2 cellular contexts compared by ENCODE assay signal in the genomic region with DNA sequence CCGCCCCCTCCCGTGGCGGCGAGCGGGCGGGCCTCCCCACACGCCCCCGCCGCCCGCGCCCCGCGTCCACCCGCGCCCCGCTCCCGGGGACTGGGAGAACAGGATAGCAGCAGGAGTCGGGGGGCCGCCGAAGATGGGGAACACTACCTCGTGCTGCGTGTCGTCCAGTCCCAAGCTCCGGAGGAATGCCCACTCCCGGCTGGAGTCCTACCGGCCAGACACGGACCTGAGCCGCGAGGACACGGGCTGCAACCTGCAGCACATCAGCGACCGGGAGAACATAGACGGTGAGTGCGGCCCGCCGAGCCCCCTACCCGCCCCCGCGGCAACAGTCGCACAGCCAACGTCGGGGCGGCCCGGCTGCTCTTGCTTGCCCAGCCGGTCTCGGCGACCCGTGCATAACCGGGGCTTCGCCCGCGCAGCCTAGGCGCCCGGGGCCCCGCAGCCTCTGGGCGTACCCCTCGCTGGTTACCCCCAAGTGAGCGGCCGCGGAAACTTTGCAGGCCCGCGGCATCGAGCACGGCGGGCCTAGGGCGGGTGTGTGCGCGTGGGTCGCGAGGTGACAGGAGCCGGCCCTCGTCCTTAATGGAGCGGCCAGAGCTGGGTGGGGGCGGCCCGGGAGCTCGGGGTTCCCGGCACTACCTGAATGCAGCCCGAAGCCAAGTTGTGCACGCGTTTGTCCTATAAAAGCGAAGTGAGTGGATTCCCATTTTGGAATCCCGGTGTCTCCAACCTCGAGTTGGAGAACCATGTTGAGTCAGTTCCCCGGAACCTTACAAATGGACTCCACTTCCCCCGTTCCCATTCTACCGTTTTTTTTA.
TF ChIP-seq lines count a peak whose summit lies in the region.

No MANE protein-coding gene starts in this region.

TF ChIP-seq in SK-N-SH, 30 proteins besides CTCF, POLR2A, EP300 and RAD21:
- TF ChIP-seq, protein P1, sequence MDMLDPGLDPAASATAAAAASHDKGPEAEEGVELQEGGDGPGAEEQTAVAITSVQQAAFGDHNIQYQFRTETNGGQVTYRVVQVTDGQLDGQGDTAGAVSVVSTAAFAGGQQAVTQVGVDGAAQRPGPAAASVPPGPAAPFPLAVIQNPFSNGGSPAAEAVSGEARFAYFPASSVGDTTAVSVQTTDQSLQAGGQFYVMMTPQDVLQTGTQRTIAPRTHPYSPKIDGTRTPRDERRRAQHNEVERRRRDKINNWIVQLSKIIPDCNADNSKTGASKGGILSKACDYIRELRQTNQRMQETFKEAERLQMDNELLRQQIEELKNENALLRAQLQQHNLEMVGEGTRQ (IDR thresholded peaks at IDR 0.05; ENCODE audit: borderline replicate concordance, low read depth, low read length), result no peak
- TF ChIP-seq SMC3 (IDR thresholded peaks at IDR 0.05; ENCODE audit: low read depth, low read length), result no peak
- TF ChIP-seq FOXM1 (IDR thresholded peaks at IDR 0.05; ENCODE audit: low read depth), result no peak
- TF ChIP-seq GATA2 (CRISPR knock-in tag; IDR thresholded peaks at IDR 0.05), result no peak
- 0 out of 2 replicates have a peak, but pooled peaks have one; percentile 31 for TF ChIP-seq FOXJ3 (CRISPR knock-in tag; IDR thresholded peaks at IDR 0.05)
- TF ChIP-seq, protein P2, sequence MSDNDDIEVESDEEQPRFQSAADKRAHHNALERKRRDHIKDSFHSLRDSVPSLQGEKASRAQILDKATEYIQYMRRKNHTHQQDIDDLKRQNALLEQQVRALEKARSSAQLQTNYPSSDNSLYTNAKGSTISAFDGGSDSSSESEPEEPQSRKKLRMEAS (IDR thresholded peaks at IDR 0.05; ENCODE audit: low read depth), result no peak
- TF ChIP-seq ZBTB33 (IDR thresholded peaks at IDR 0.05; ENCODE audit: borderline replicate concordance, low read depth), result no peak
- TF ChIP-seq, protein P3, sequence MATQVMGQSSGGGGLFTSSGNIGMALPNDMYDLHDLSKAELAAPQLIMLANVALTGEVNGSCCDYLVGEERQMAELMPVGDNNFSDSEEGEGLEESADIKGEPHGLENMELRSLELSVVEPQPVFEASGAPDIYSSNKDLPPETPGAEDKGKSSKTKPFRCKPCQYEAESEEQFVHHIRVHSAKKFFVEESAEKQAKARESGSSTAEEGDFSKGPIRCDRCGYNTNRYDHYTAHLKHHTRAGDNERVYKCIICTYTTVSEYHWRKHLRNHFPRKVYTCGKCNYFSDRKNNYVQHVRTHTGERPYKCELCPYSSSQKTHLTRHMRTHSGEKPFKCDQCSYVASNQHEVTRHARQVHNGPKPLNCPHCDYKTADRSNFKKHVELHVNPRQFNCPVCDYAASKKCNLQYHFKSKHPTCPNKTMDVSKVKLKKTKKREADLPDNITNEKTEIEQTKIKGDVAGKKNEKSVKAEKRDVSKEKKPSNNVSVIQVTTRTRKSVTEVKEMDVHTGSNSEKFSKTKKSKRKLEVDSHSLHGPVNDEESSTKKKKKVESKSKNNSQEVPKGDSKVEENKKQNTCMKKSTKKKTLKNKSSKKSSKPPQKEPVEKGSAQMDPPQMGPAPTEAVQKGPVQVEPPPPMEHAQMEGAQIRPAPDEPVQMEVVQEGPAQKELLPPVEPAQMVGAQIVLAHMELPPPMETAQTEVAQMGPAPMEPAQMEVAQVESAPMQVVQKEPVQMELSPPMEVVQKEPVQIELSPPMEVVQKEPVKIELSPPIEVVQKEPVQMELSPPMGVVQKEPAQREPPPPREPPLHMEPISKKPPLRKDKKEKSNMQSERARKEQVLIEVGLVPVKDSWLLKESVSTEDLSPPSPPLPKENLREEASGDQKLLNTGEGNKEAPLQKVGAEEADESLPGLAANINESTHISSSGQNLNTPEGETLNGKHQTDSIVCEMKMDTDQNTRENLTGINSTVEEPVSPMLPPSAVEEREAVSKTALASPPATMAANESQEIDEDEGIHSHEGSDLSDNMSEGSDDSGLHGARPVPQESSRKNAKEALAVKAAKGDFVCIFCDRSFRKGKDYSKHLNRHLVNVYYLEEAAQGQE (IDR thresholded peaks at IDR 0.05; ENCODE audit: low read depth, low read length), result no peak

TF ChIP-seq in K562, 482 proteins besides CTCF, POLR2A, EP300 and RAD21 (continues in another document):
- TF ChIP-seq SIN3A (IDR thresholded peaks at IDR 0.05; ENCODE audit: borderline replicate concordance in 2 of 2, control insufficient read depth in 1 of 2, low read depth in 2 of 2, low read length in 2 of 2) (peak in 1 of 2 experiments; percentile 50; a peak in 1 of 4 replicates), ZNF583 (CRISPR knock-in tag; IDR thresholded peaks at IDR 0.05) (no peak), CGGBP1 (CRISPR knock-in tag; IDR thresholded peaks at IDR 0.05) (no peak), NCOR1 (IDR thresholded peaks at IDR 0.05) (no peak), PYGO2 (tag; IDR thresholded peaks at IDR 0.05) (no peak), ZBTB7A (IDR thresholded peaks at IDR 0.05; ENCODE audit: borderline replicate concordance, control insufficient read depth, low read depth, low read length) (peak; percentile 59; the same call in 1 of the 2 replicates), FIP1L1 (IDR thresholded peaks at IDR 0.05; ENCODE audit: low read depth, low read length, poor library complexity, severe bottlenecking) (peak; percentile 69), AFF4 (CRISPR knock-in tag; IDR thresholded peaks at IDR 0.05) (peak; percentile 55; the same call in 1 of the 2 replicates), TEAD4 (IDR thresholded peaks at IDR 0.05; ENCODE audit: low read length) (0 out of 2 replicates have a peak, but pooled peaks have one; percentile 12), TEAD4 (CRISPR knock-in tag; IDR thresholded peaks at IDR 0.05; ENCODE audit: borderline replicate concordance) (no peak), CBX1 (IDR thresholded peaks at IDR 0.05; ENCODE audit: low read depth) (peak; percentile 45; the same call in 1 of the 2 replicates), BRCA1 (IDR thresholded peaks at IDR 0.05) (no peak), BRCA1 (CRISPR knock-in tag; IDR thresholded peaks at IDR 0.05) (no peak), NCOA1 (IDR thresholded peaks at IDR 0.05; ENCODE audit: low read depth) (no peak), CBX5 (IDR thresholded peaks at IDR 0.05; ENCODE audit: borderline replicate concordance, low read depth) (no peak), ZNF134 (CRISPR knock-in tag; conservative IDR thresholded peaks at IDR 0.05) (no peak), BDP1 (IDR thresholded peaks at IDR 0.05; ENCODE audit: insufficient read depth, insufficient read length) (no peak), ATF1 (CRISPR knock-in tag; IDR thresholded peaks at IDR 0.05) (no peak), ATF1 (tag; IDR thresholded peaks at IDR 0.05) (peak; percentile 34; the same call in 1 of the 2 replicates), ZFX (CRISPR knock-in tag; IDR thresholded peaks at IDR 0.05) (peak; percentile 57), RB1 (IDR thresholded peaks at IDR 0.05; ENCODE audit: low read depth) (0 out of 2 replicates have a peak, but pooled peaks have one; percentile 9), RBFOX2 (IDR thresholded peaks at IDR 0.05; ENCODE audit: low read depth, low read length) (peak; percentile 64), FOXP1 (CRISPR knock-in tag; IDR thresholded peaks at IDR 0.05) (0 out of 2 replicates have a peak, but pooled peaks have one; percentile 38), CREB1 (IDR thresholded peaks at IDR 0.05) (no peak), CREB1 (CRISPR knock-in tag; IDR thresholded peaks at IDR 0.05) (0 out of 2 replicates have a peak, but pooled peaks have one; percentile 29), CCNT2 (IDR thresholded peaks at IDR 0.05; ENCODE audit: borderline replicate concordance, extremely low read depth, insufficient read length, low read depth, low read length) (peak; percentile 33)
- TF ChIP-seq, protein P4, sequence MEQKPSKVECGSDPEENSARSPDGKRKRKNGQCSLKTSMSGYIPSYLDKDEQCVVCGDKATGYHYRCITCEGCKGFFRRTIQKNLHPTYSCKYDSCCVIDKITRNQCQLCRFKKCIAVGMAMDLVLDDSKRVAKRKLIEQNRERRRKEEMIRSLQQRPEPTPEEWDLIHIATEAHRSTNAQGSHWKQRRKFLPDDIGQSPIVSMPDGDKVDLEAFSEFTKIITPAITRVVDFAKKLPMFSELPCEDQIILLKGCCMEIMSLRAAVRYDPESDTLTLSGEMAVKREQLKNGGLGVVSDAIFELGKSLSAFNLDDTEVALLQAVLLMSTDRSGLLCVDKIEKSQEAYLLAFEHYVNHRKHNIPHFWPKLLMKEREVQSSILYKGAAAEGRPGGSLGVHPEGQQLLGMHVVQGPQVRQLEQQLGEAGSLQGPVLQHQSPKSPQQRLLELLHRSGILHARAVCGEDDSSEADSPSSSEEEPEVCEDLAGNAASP (IDR thresholded peaks at IDR 0.05), result no peak
- TF ChIP-seq, protein P5, sequence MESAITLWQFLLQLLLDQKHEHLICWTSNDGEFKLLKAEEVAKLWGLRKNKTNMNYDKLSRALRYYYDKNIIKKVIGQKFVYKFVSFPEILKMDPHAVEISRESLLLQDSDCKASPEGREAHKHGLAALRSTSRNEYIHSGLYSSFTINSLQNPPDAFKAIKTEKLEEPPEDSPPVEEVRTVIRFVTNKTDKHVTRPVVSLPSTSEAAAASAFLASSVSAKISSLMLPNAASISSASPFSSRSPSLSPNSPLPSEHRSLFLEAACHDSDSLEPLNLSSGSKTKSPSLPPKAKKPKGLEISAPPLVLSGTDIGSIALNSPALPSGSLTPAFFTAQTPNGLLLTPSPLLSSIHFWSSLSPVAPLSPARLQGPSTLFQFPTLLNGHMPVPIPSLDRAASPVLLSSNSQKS (CRISPR knock-in tag; IDR thresholded peaks at IDR 0.05), result no peak
- TF ChIP-seq, protein P6, sequence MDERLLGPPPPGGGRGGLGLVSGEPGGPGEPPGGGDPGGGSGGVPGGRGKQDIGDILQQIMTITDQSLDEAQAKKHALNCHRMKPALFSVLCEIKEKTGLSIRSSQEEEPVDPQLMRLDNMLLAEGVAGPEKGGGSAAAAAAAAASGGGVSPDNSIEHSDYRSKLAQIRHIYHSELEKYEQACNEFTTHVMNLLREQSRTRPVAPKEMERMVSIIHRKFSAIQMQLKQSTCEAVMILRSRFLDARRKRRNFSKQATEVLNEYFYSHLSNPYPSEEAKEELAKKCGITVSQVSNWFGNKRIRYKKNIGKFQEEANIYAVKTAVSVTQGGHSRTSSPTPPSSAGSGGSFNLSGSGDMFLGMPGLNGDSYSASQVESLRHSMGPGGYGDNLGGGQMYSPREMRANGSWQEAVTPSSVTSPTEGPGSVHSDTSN (CRISPR knock-in tag; IDR thresholded peaks at IDR 0.05; ENCODE audit: low read depth), result no peak
- TF ChIP-seq, protein P6 (tag; conservative IDR thresholded peaks at IDR 0.05; ENCODE audit: low read depth), result no peak
- TF ChIP-seq, protein P7, sequence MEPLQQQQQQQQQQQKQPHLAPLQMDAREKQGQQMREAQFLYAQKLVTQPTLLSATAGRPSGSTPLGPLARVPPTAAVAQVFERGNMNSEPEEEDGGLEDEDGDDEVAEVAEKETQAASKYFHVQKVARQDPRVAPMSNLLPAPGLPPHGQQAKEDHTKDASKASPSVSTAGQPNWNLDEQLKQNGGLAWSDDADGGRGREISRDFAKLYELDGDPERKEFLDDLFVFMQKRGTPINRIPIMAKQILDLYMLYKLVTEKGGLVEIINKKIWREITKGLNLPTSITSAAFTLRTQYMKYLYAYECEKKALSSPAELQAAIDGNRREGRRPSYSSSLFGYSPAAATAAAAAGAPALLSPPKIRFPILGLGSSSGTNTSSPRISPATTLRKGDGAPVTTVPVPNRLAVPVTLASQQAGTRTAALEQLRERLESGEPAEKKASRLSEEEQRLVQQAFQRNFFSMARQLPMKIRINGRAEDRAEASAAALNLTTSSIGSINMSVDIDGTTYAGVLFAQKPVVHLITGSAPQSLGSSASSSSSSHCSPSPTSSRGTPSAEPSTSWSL (CRISPR knock-in tag; IDR thresholded peaks at IDR 0.05; ENCODE audit: borderline replicate concordance), result 0 out of 2 replicates have a peak, but pooled peaks have one; percentile 45
- TF ChIP-seq, protein P2 (CRISPR knock-in tag; IDR thresholded peaks at IDR 0.05), result peak; percentile 26; the same call in 1 of the 2 replicates
- TF ChIP-seq, protein P8, sequence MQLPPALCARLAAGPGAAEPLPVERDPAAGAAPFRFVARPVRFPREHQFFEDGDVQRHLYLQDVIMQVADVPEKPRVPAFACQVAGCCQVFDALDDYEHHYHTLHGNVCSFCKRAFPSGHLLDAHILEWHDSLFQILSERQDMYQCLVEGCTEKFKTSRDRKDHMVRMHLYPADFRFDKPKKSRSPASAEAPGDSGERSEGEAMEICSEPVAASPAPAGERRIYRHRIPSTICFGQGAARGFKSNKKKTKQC (CRISPR knock-in tag; IDR thresholded peaks at IDR 0.05), result 0 out of 2 replicates have a peak, but pooled peaks have one; percentile 23
